ENCODE assay signal across 8 cellular contexts in genomic region chr6:43769526-43770416, GRCh38. TPM values are rescaled to one million over a fixed set of nuclear protein-coding genes. Genes with fewer than 3 reads are reported as not detected.
DNase-seq lines count a peak whose midpoint lies in the region; ATAC-seq, FAIRE-seq and TF ChIP-seq lines count a peak whose summit lies in the region.

Gene VEGFA, plus strand, starts transcription at chr6:43770211.

- DNase-seq in GM19239 (ENCODE audit: insufficient read length, low spot score) (peak; percentile 88), NCI-H526 treated with DMSO at 0.1 percent for 48 hours (lab: John Stamatoyannopoulos, UW) (peak; percentile 67), dedifferentiated amniotic fluid mesenchymal stem cell (ENCODE audit: extremely low spot score) (peak; percentile 91), HepG2 (ENCODE audit: low spot score) (peak; percentile 83)
- DNase-seq in activated CD4-positive, alpha-beta T cell treated with anti-CD3 and anti-CD28 coated beads, Interleukin-2, amount 50 U/mL, for 1 hour = peak; percentile 89
- DNase-seq in stimulated activated CD4-positive, alpha-beta T cell treated with anti-CD3 and anti-CD28 coated beads, Interleukin-4, amount 100 ng/mL, for 24 hours = peak; percentile 91

- H3K27ac ChIP-seq in BLaER1 (peak within 1 kb of the TSS; percentile 98), HepG2 (ENCODE audit: extremely low read length, insufficient read depth, low read length) (peak within 1 kb of the TSS; percentile 86)

- H4K20me1 ChIP-seq in BLaER1 (peaks cover 33% of the 10 kb centered on the region), HepG2 (ENCODE audit: insufficient read depth, low read length) (peaks cover 35% of the 10 kb centered on the region)

- peak; percentile 99 for TF ChIP-seq CTCF in HepG2 (CRISPR knock-in tag; IDR thresholded peaks at IDR 0.05)

- intact Hi-C loops in HepG2 (cut with micrococcal nuclease; ENCODE audit: unreplicated experiment) = loop anchor here (1.0 to 10.0 kb wide), 7 partner anchors 45 to 1865 kb away; no protein-coding TSS in a partner anchor

- H3K4me2 ChIP-seq in BLaER1 (peak within 1 kb of the TSS; percentile 97), HepG2 (ENCODE audit: low read depth, low read length) (peak within 1 kb of the TSS; percentile 79)

- WGBS in HepG2 (ENCODE audit: low lambda C conversion rate) = under 1% methylated on average over 35 of the region's 62 CpGs

- ATAC-seq in HG03460 (IDR thresholded peaks at IDR 0.05; ENCODE audit: unreplicated experiment) = peak; percentile 49
- ATAC-seq in HepG2 = peak; percentile 61

- H3K4me1 ChIP-seq in BLaER1 (peaks cover 31% of the 10 kb centered on the region), HepG2 (ENCODE audit: insufficient read depth, low read length) (peaks cover 64% of the 10 kb centered on the region)

- peak in 1 of 2 experiments; percentile 91; a peak in 2 of 4 replicates for TF ChIP-seq POLR2A in HepG2 (IDR thresholded peaks at IDR 0.05; ENCODE audit: insufficient read depth in 1 of 2, low read depth in 2 of 2, low read length in 2 of 2)

- in situ Hi-C loops in HepG2 (cut with HindIII; ENCODE audit: extremely low pct_ligation_motif_present, low pct_unique_long_range_greater_than_20kb) = loop anchor here (5.0 kb wide), 4 partner anchors 38 to 308 kb away; no protein-coding TSS in a partner anchor

- TF ChIP-seq RAD21 in HepG2 (CRISPR knock-in tag; IDR thresholded peaks at IDR 0.05) = peak; percentile 93

- POLR2A ChIA-PET in HepG2 (lab: Yijun Ruan, JAX) = interaction anchor here (0.6 to 4.5 kb wide), 46 partner anchors 8 to 487 kb away, joined by 3 to 59 read pairs (median 8); partner anchors contain the start of genes GTPBP2, HSP90AB1, MAD2L1BP and MRPS18A

- no peak within 1 kb of the TSS for H2AFZ ChIP-seq in HepG2 (ENCODE audit: low read length)

- 0 out of 4 replicates have a peak, but pooled peaks of 1 of the 2 experiments have one; percentile 19 for TF ChIP-seq EP300 in HepG2 (IDR thresholded peaks at IDR 0.05; ENCODE audit: low read depth in 2 of 2, low read length in 2 of 2)
- TF ChIP-seq EP300 in HepG2 (CRISPR knock-in tag; IDR thresholded peaks at IDR 0.05; ENCODE audit: borderline replicate concordance) = peak; percentile 57; the same call in 1 of the 2 replicates

- peak within 1 kb of the TSS; percentile 98 for H3K4me3 ChIP-seq in BLaER1
- H3K4me3 ChIP-seq in HepG2 (replicated peaks in 1 of 3; ENCODE audit: insufficient read depth in 1 of 3, low read depth in 2 of 3, low read length in 3 of 3) = peak within 1 kb of the TSS; percentile 90 to 98 (median 95)

- H3K27me3 ChIP-seq in BLaER1 (no peaks in the 10 kb centered on the region), HepG2 (ENCODE audit: control insufficient read depth in 1 of 2, insufficient read depth in 2 of 2, low read length in 2 of 2) (no peaks in the 10 kb centered on the region; a peak in 1 of 5 replicates)

- BruUV-seq in HepG2 (replicated peaks; lab: Mats Ljungman, UMichigan) = TSS peak; percentile 65

- peak; percentile 87 for FAIRE-seq in GM19239 (lab: Jason Lieb, UNC)
- FAIRE-seq in HepG2 (lab: Jason Lieb, UNC) = peak; percentile 77

- peak within 1 kb of the TSS; percentile 97 for H3K9ac ChIP-seq in BLaER1
- H3K9ac ChIP-seq in HepG2 (ENCODE audit: insufficient read depth, low read depth, low read length) = peak within 1 kb of the TSS; percentile 97

- H3K9me3 ChIP-seq in BLaER1 (no peaks in the 10 kb centered on the region), HepG2 (ENCODE audit: low read length) (no peaks in the 10 kb centered on the region)

- no peaks in the 10 kb centered on the region for H3K36me3 ChIP-seq in BLaER1
- peaks cover 0 to 12% of the 10 kb centered on the region in 2 experiments; a peak in 3 of 5 replicates for H3K36me3 ChIP-seq in HepG2 (replicated peaks in 1 of 2; ENCODE audit: control insufficient read depth in 1 of 2, insufficient read depth in 2 of 2, low read length in 2 of 2)

- CTCF ChIA-PET in HepG2 (lab: Yijun Ruan, JAX; ENCODE audit: low intra/inter-chr PET ratio, low total read pairs) = interaction anchor here (0.9 to 3.3 kb wide), 10 partner anchors 27 to 310 kb away, joined by 3 to 33 read pairs (median 4); no protein-coding TSS in a partner anchor

- peaks cover 46% of the 10 kb centered on the region for H3K79me2 ChIP-seq in HepG2 (ENCODE audit: insufficient read depth, low read length)

TF ChIP-seq in HepG2, 621 proteins besides CTCF, POLR2A, EP300 and RAD21 (continues in another document):
- TF ChIP-seq ZNF30 (CRISPR knock-in tag; IDR thresholded peaks at IDR 0.05) (no peak; the same call in 1 of the 2 replicates), ZNF337 (CRISPR knock-in tag; IDR thresholded peaks at IDR 0.05; ENCODE audit: borderline replicate concordance, low read depth) (no peak), TOPORS (CRISPR knock-in tag; IDR thresholded peaks at IDR 0.05) (0 out of 2 replicates have a peak, but pooled peaks have one; percentile 23), RXRB (CRISPR knock-in tag; IDR thresholded peaks at IDR 0.05; ENCODE audit: borderline replicate concordance) (peak; percentile 52), SIX1 (CRISPR knock-in tag; IDR thresholded peaks at IDR 0.05; ENCODE audit: borderline replicate concordance) (peak; percentile 49; the same call in 1 of the 2 replicates), ZBTB7A (CRISPR knock-in tag; IDR thresholded peaks at IDR 0.05) (peak; percentile 92), ZC3H13 (CRISPR knock-in tag; IDR thresholded peaks at IDR 0.05) (peak; percentile 52; the same call in 1 of the 2 replicates), THYN1 (CRISPR knock-in tag; IDR thresholded peaks at IDR 0.05; ENCODE audit: borderline replicate concordance, low read depth) (0 out of 2 replicates have a peak, but pooled peaks have one; percentile 15), CREB1 (IDR thresholded peaks at IDR 0.05) (no peak), CREB1 (CRISPR knock-in tag; IDR thresholded peaks at IDR 0.05) (no peak), KLF6 (CRISPR knock-in tag; IDR thresholded peaks at IDR 0.05) (peak; percentile 67; the same call in 1 of the 2 replicates), ZNF430 (CRISPR knock-in tag; IDR thresholded peaks at IDR 0.05) (no peak), ZNF547 (CRISPR knock-in tag; IDR thresholded peaks at IDR 0.05) (no peak), ZNF619 (CRISPR knock-in tag; IDR thresholded peaks at IDR 0.05) (peak; percentile 94; the same call in 1 of the 2 replicates), MATR3 (CRISPR knock-in tag; IDR thresholded peaks at IDR 0.05) (no peak), ETV5 (CRISPR knock-in tag; IDR thresholded peaks at IDR 0.05; ENCODE audit: borderline replicate concordance) (peak; percentile 34), GATAD2A (CRISPR knock-in tag; IDR thresholded peaks at IDR 0.05) (no peak; the same call in none of the 2 replicates), ZNF143 (CRISPR knock-in tag; IDR thresholded peaks at IDR 0.05) (peak; percentile 54; the same call in 1 of the 2 replicates), JUN (CRISPR knock-in tag; IDR thresholded peaks at IDR 0.05) (no peak; the same call in 1 of the 2 replicates), ZNF383 (CRISPR knock-in tag; IDR thresholded peaks at IDR 0.05; ENCODE audit: borderline replicate concordance) (peak; percentile 87), GATA4 (IDR thresholded peaks at IDR 0.05; ENCODE audit: borderline replicate concordance, low read depth) (peak; percentile 93), ARNTL (CRISPR knock-in tag; IDR thresholded peaks at IDR 0.05) (peak; percentile 81)

RNA-seq across cellular contexts. Expression of gene VEGFA, which starts in this region (rescaled TPM):
- 34.1 and 68.1 TPM in 2 replicates for total RNA-seq in HepG2 (2016; rRNA removed; fragmentation: Illumina TruSeq; extraction: Trizol)
- total RNA-seq in HepG2 (2016; cell fraction: cytosol; rRNA removed; fragmentation: Illumina TruSeq; extraction: Trizol; ENCODE audit: low read depth) = 13.4 and 14.2 TPM in 2 replicates
- total RNA-seq in HepG2 (2016; cell fraction: insoluble cytoplasmic fraction; rRNA removed; fragmentation: Illumina TruSeq; extraction: Trizol) = 26.8 and 72.7 TPM in 2 replicates
- 33.1 and 34.4 TPM in 2 replicates for total RNA-seq in HepG2 (2016; cell fraction: membrane; rRNA removed; fragmentation: Illumina TruSeq; extraction: Trizol)
- 81.5 and 95.8 TPM in 2 replicates for total RNA-seq in HepG2 (2016; cell fraction: nucleus; rRNA removed; fragmentation: Illumina TruSeq; extraction: Trizol)
- polyA plus RNA-seq in HepG2 (2011; rRNA removed) = 629 and 1,104 TPM in 2 replicates
- polyA plus RNA-seq in HepG2 (2011; cell fraction: cytosol; rRNA removed) = 292 and 298 TPM in 2 replicates
- polyA plus RNA-seq in HepG2 (2011; cell fraction: nucleus; rRNA removed) = 3,652 and 4,474 TPM in 2 replicates
- 463 and 546 TPM in 2 replicates for polyA plus RNA-seq in HepG2 (2012)
- polyA plus RNA-seq in HepG2 (2016; cell fraction: cytosol; fragmentation: Illumina TruSeq; extraction: Trizol; ENCODE audit: low read depth) = 9.2 and 10.7 TPM in 2 replicates
- 34.1 and 41.6 TPM in 2 replicates for polyA plus RNA-seq in HepG2 (2016; cell fraction: insoluble cytoplasmic fraction; fragmentation: Illumina TruSeq; extraction: Trizol; ENCODE audit: low read depth)
- 24.8 and 25.3 TPM in 2 replicates for polyA plus RNA-seq in HepG2 (2016; cell fraction: membrane; fragmentation: Illumina TruSeq; extraction: Trizol; ENCODE audit: low read depth)
- polyA plus RNA-seq in HepG2 (2016; cell fraction: nucleus; fragmentation: Illumina TruSeq; extraction: Trizol; ENCODE audit: insufficient read depth, low read depth) = 253 and 267 TPM in 2 replicates
- polyA minus RNA-seq in HepG2 (2011; rRNA and poly(A)+ RNA removed; ENCODE audit: low replicate concordance) = 238 and 645 TPM in 2 replicates
- polyA minus RNA-seq in HepG2 (2011; cell fraction: cytosol; rRNA and poly(A)+ RNA removed) = 122 and 136 TPM in 2 replicates
- polyA minus RNA-seq in HepG2 (2011; cell fraction: nucleus; rRNA and poly(A)+ RNA removed) = 312 and 405 TPM in 2 replicates

Comparison
In these comparisons a context has a peak if more than half of its experiments do, and no peak if none do; other contexts are left out.
1. Peak in every context shown above with its lines: DNase-seq, ATAC-seq, H3K4me3 ChIP-seq and H3K27ac ChIP-seq.